Comparison of ENCODE assay signal across 9 cellular contexts in the genomic region with DNA sequence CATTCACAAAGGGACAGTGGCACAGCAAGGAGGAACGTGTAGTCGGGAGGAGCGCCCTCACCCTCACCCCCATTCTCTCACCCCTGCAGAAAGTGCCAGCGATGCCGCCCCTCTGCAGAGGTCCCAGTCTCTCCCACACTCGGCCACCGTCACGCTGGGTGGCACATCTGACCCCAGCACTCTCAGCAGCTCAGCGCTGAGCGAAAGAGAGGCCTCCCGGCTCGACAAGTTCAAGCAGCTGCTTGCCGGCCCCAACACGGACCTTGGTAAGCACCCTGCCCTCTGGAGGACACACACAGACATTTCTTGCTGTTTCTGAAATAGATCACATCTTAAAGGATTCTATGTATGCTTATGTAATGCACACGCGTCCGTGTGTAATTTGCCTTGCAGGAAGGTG. TPM values are rescaled to one million over a fixed set of nuclear protein-coding genes. Genes with fewer than 3 reads are reported as not detected.
A peak's percentile ranks its signal among the peaks of the same experiment; 100 is the strongest.
DNase-seq lines count a peak whose midpoint lies in the region; TF ChIP-seq lines count a peak whose summit lies in the region.
"Had no signal": no experiment of that assay in that cellular context is flagged by ENCODE, and none has a peak within 500 bp of the region (broad histone marks: within the 10 kb centered on the region; RNA-seq: fewer than 3 reads in every experiment).

No MANE protein-coding gene starts in this region.

- H3K4me1 ChIP-seq in esophagus squamous epithelium = peaks cover 7 to 35% (median 10%) of the 10 kb centered on the region in 3 donors
- peaks cover 0 to 6% (median 5%) of the 10 kb centered on the region in 4 donors for H3K4me1 ChIP-seq in sigmoid colon
- H3K4me1 ChIP-seq in prostate gland (replicated peaks) = no peaks in the 10 kb centered on the region

- 26 to 50% methylated on average over 12 to 13 of the region's 17 CpGs for WGBS in esophagus squamous epithelium, 2 donors
- 79 to 82% methylated on average over 17 of the region's 17 CpGs for WGBS in sigmoid colon, 2 donors
- 72% methylated on average over 17 of the region's 17 CpGs for WGBS in prostate gland

- TF ChIP-seq POLR2A in esophagus squamous epithelium (IDR thresholded peaks at IDR 0.05) = no peak
- no peak for TF ChIP-seq POLR2A in sigmoid colon (IDR thresholded peaks at IDR 0.05)
- TF ChIP-seq POLR2A in prostate gland (IDR thresholded peaks at IDR 0.05) = no peak

- intact Hi-C loops in esophagus squamous epithelium (cut with DNase I) = no loop called here
- intact Hi-C loops in sigmoid colon (cut with DNase I) = loop anchor here (5.0 kb wide), 1 partner anchor 1695 kb away; no protein-coding TSS in a partner anchor
- intact Hi-C loops in prostate gland (cut with DNase I) = loop anchor here (5.0 kb wide), 1 partner anchor 1695 kb away; no protein-coding TSS in a partner anchor

- TF ChIP-seq CTCF in RWPE1 (conservative IDR thresholded peaks at IDR 0.05; ENCODE audit: low read depth) (no peak; the same call in 1 of the 2 replicates), esophagus squamous epithelium (IDR thresholded peaks at IDR 0.05) (peak in 4 of 6 experiments; percentile 34 to 64 (median 44)), sigmoid colon (IDR thresholded peaks at IDR 0.05) (no peak), prostate gland (IDR thresholded peaks at IDR 0.05) (peak in 2 of 4 experiments; percentile 22)

- CTCF ChIA-PET in RWPE1 (lab: Yijun Ruan, JAX) = no interaction called here

- H3K36me3 ChIP-seq in esophagus squamous epithelium (peaks cover 17 to 100% (median 29%) of the 10 kb centered on the region in 3 donors), sigmoid colon (peaks cover 7 to 63% (median 24%) of the 10 kb centered on the region in 4 donors), prostate gland (no peaks in the 10 kb centered on the region)

- no peaks in the 10 kb centered on the region for H3K9me3 ChIP-seq in esophagus squamous epithelium
- no peaks in the 10 kb centered on the region for H3K9me3 ChIP-seq in sigmoid colon
- H3K9me3 ChIP-seq in prostate gland = no peaks in the 10 kb centered on the region

- H3K4me3 ChIP-seq in esophagus squamous epithelium = no peak overlapping the region
- H3K4me3 ChIP-seq in sigmoid colon = no peak overlapping the region
- no peak overlapping the region for H3K4me3 ChIP-seq in prostate gland

- no peak for TF ChIP-seq EP300 in sigmoid colon (IDR thresholded peaks at IDR 0.05)

- peak; percentile 28 for DNase-seq in NCI-H2196 (lab: John Stamatoyannopoulos, UW; ENCODE audit: unreplicated experiment)
- no peak for DNase-seq in NCI-H2196 treated with DMSO at 0.1 percent for 48 hours (lab: John Stamatoyannopoulos, UW; ENCODE audit: unreplicated experiment)
- DNase-seq in RWPE1 (ENCODE audit: low spot score) = peak; percentile 34
- no peak for DNase-seq in esophagus squamous epithelium (lab: John Stamatoyannopoulos, UW)
- peak; percentile 52 for DNase-seq in sigmoid colon
- no peak for DNase-seq in prostate gland (ENCODE audit: low spot score)
- DNase-seq in DMS153 treated with DMSO at 0.1 percent for 48 hours (lab: John Stamatoyannopoulos, UW; ENCODE audit: unreplicated experiment) = no peak
- DNase-seq in activated gamma-delta T cell (lab: John Stamatoyannopoulos, UW) = no peak
- DNase-seq: stimulated activated naive CD4-positive, alpha-beta T cell had no signal

- POLR2A ChIA-PET in RWPE1 (lab: Yijun Ruan, JAX; ENCODE audit: low non-redundant PET) = no interaction called here

- H3K27ac ChIP-seq in RWPE1 (peak overlapping the region; percentile 53), esophagus squamous epithelium (peak overlapping the region in 1 of 4 donors; percentile 0), sigmoid colon (no peak overlapping the region), prostate gland (no peak overlapping the region)

- no peaks in the 10 kb centered on the region for H3K27me3 ChIP-seq in esophagus squamous epithelium
- H3K27me3 ChIP-seq in sigmoid colon = no peaks in the 10 kb centered on the region
- H3K27me3 ChIP-seq in prostate gland (replicated peaks; ENCODE audit: insufficient read depth) = no peaks in the 10 kb centered on the region

RNA-seq across cellular contexts. Expression of gene TBC1D22A, which starts 34.9 kb away (rescaled TPM):
- total RNA-seq in esophagus squamous epithelium (10 to 100 TPM; 15.6 to 21.7 (median 20.5) TPM), sigmoid colon (10 to 100 TPM; 13.6 to 14.3 (median 13.8) TPM), prostate gland (10 to 100 TPM; 16.0 to 30.7 TPM)
- polyA plus RNA-seq in sigmoid colon = 10 to 100 TPM; 19.2 to 34.6 (median 19.4) TPM

RNA-seq across cellular contexts. Expression of gene CERK, which starts 59.3 kb away (rescaled TPM):
- total RNA-seq in esophagus squamous epithelium (10 to 100 TPM; 14.6 to 34.0 (median 26.6) TPM), sigmoid colon (10 to 100 TPM; 23.9 to 45.5 (median 29.2) TPM), prostate gland (10 to 100 TPM; 10.2 to 18.0 TPM)
- polyA plus RNA-seq in sigmoid colon = 10 to 100 TPM; 26.1 to 29.5 (median 26.4) TPM

Comparison
In these comparisons a context has a peak if more than half of its experiments do, and no peak if none do; other contexts are left out.
1. DNase-seq: peak in NCI-H2196 (single experiment), RWPE1 (single experiment) and sigmoid colon (single experiment); none in NCI-H2196 treated with DMSO at 0.1 percent for 48 hours (single experiment), esophagus squamous epithelium (single experiment), prostate gland (single experiment), DMS153 treated with DMSO at 0.1 percent for 48 hours (single experiment) and activated gamma-delta T cell (single experiment).
2. CTCF ChIP-seq: peak in esophagus squamous epithelium (4 of 6); none in RWPE1 (single experiment) and sigmoid colon (0 of 4).